In the genomic region with DNA sequence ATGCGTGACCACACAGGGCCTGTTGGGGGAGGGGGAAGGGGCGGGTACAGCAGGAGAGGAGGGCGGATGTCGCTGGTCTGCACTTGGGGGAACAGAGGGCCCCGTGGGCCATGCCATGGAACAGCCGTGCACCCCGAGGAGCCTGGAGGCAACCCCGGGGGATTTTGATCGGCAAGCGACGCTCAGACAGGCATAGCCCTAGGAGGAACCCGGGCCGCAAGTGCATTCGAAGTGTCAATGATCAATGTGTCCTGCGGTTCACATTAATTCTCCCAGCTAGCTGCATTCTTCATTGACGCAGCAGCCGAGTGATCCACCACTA, we compare ENCODE assay signal across 13 cellular contexts.
A peak's percentile ranks its signal among the peaks of the same experiment; 100 is the strongest.
DNase-seq lines count a peak whose midpoint lies in the region; ATAC-seq and TF ChIP-seq lines count a peak whose summit lies in the region.
"Had no signal": no experiment of that assay in that cellular context is flagged by ENCODE, and none has a peak within 500 bp of the region (broad histone marks: within the 10 kb centered on the region; RNA-seq: fewer than 3 reads in every experiment).

No MANE protein-coding gene starts in this region.

- in situ Hi-C loops in GM13977 (cut with MboI; ENCODE audit: low pct_unique_long_range_greater_than_20kb, low sequenced_read_pairs, unreplicated experiment): no loop called here

- TF ChIP-seq CTCF in GM13977 (IDR thresholded peaks at IDR 0.05; ENCODE audit: extremely low read depth, insufficient read depth, missing control alignments): no peak

- DNase-seq in cardiac septum (ENCODE audit: low spot score): peak; percentile 70
- no peak for DNase-seq in left cardiac atrium
- DNase-seq in GM13977 (ENCODE audit: low spot score): peak; percentile 11
- peak; percentile 68 for DNase-seq in mesenteric fat pad (ENCODE audit: low spot score)
- DNase-seq in NCI-H82 (lab: John Stamatoyannopoulos, UW): no peak
- DNase-seq in HK-2 (ENCODE audit: unreplicated experiment): no peak
- DNase-seq in GF-D8 (lab: John Stamatoyannopoulos, UW): no peak
- DNase-seq: 8988T; CD4-positive, CD25-positive, alpha-beta regulatory T cell; DMS 273 treated with DMSO at 0.1 percent for 48 hours; H9; KG1 had no signal

- no peak for ATAC-seq in left cardiac atrium
- ATAC-seq: GM23338 had no signal

- intact Hi-C loops in cardiac septum (cut with DNase I) (no loop called here), left cardiac atrium (cut with DNase I) (no loop called here)

Comparison
In these comparisons a context has a peak if more than half of its experiments do, and no peak if none do; other contexts are left out.
1. DNase-seq: peak in cardiac septum (single experiment), GM13977 (single experiment) and mesenteric fat pad (single experiment); none in left cardiac atrium (single experiment), NCI-H82 (single experiment), HK-2 (single experiment) and GF-D8 (single experiment).